8 cellular contexts compared by ENCODE assay signal in genomic region chr17:77107506-77108433, GRCh38. TPM values are rescaled to one million over a fixed set of nuclear protein-coding genes. Genes with fewer than 3 reads are reported as not detected.
DNase-seq lines count a peak whose midpoint lies in the region; ATAC-seq and TF ChIP-seq lines count a peak whose summit lies in the region.

No MANE protein-coding gene starts in this region.

- H3K4me2 ChIP-seq in osteoblast (ENCODE audit: insufficient read depth, low read length) = no peak overlapping the region

- in situ Hi-C loops in GM13976 (cut with MboI; ENCODE audit: low sequenced_read_pairs, unreplicated experiment) = no loop called here

- TF ChIP-seq CTCF in GM13976 (IDR thresholded peaks at IDR 0.05; ENCODE audit: borderline replicate concordance, control extremely low read depth, extremely low read depth, insufficient read depth, missing control alignments) = no peak
- TF ChIP-seq CTCF in osteoblast (IDR thresholded peaks at IDR 0.05; ENCODE audit: extremely low read depth, low read depth, low read length) = no peak

- DNase-seq in GM13976 (ENCODE audit: low spot score) = peak; percentile 76
- peak; percentile 77 for DNase-seq in activated CD8-positive, alpha-beta memory T cell treated with anti-CD3 and anti-CD28 coated beads, Interleukin-2, amount 50 U/mL, for 4 hours
- peak; percentile 78 for DNase-seq in osteoblast (ENCODE audit: insufficient read length, low spot score, missing footprints)
- no peak for DNase-seq in NCI-H1092 treated with DMSO at 0.1 percent for 48 hours (lab: John Stamatoyannopoulos, UW)
- DNase-seq in UCSD-AML1 (lab: John Stamatoyannopoulos, UW; ENCODE audit: unreplicated experiment) = no peak
- no peak for DNase-seq in dermis blood vessel endothelial cell
- DNase-seq in HuH-7 (ENCODE audit: low spot score) = no peak

- no peaks in the 10 kb centered on the region for H3K9me3 ChIP-seq in osteoblast (ENCODE audit: low read depth, low read length)

- no peak overlapping the region for H3K4me3 ChIP-seq in osteoblast (ENCODE audit: insufficient read depth, low read length)

- no peak overlapping the region for H2AFZ ChIP-seq in osteoblast (ENCODE audit: low read length)

- no peaks in the 10 kb centered on the region for H3K36me3 ChIP-seq in osteoblast (ENCODE audit: insufficient read depth, low read length)

- H3K27ac ChIP-seq in osteoblast (ENCODE audit: low read depth, low read length) = no peak overlapping the region

- peak; percentile 43 for ATAC-seq in HG02763 (IDR thresholded peaks at IDR 0.05; ENCODE audit: unreplicated experiment)

- no peaks in the 10 kb centered on the region for H3K27me3 ChIP-seq in osteoblast (ENCODE audit: insufficient read depth, low read length)

- no peaks in the 10 kb centered on the region for H3K79me2 ChIP-seq in osteoblast (ENCODE audit: insufficient read depth, low read length)

- H3K4me1 ChIP-seq in osteoblast (ENCODE audit: insufficient read depth, low read length) = peaks cover 12% of the 10 kb centered on the region

- H4K20me1 ChIP-seq in osteoblast (ENCODE audit: insufficient read depth, low read length) = no peaks in the 10 kb centered on the region

RNA-seq across cellular contexts. Expression of gene SEC14L1, which starts 33.0 kb away (rescaled TPM):
- total RNA-seq in osteoblast (53.6 and 71.3 TPM in 2 replicates), dermis blood vessel endothelial cell (322 and 488 TPM in 2 replicates)

Comparison
In these comparisons a context has a peak if more than half of its experiments do, and no peak if none do; other contexts are left out.
1. DNase-seq: peak in GM13976 (single experiment), activated CD8-positive, alpha-beta memory T cell treated with anti-CD3 and anti-CD28 coated beads, Interleukin-2, amount 50 U/mL, for 4 hours (single experiment) and osteoblast (single experiment); none in NCI-H1092 treated with DMSO at 0.1 percent for 48 hours (single experiment), UCSD-AML1 (single experiment), dermis blood vessel endothelial cell (single experiment) and HuH-7 (single experiment).